ENCODE assay signal across 8 cellular contexts in genomic region chr9:137000177-137000930, GRCh38. TPM values are rescaled to one million over a fixed set of nuclear protein-coding genes. Genes with fewer than 3 reads are reported as not detected.
DNase-seq lines count a peak whose midpoint lies in the region; ATAC-seq, FAIRE-seq and TF ChIP-seq lines count a peak whose summit lies in the region.

No MANE protein-coding gene starts in this region.

- no peaks in the 10 kb centered on the region for H3K27me3 ChIP-seq in keratinocyte (ENCODE audit: control insufficient read depth, extremely low read depth, insufficient read depth, low read length)

- no peaks in the 10 kb centered on the region for H3K36me3 ChIP-seq in keratinocyte (ENCODE audit: control insufficient read depth in 2 of 2, extremely low read depth in 1 of 2, insufficient read depth in 2 of 2, low read length in 2 of 2)

- dilution Hi-C loops in keratinocyte (cut with MboI; ENCODE audit: extremely low pct_ligation_motif_present, low sequenced_read_pairs): no loop called here

- no peak for TF ChIP-seq CTCF in keratinocyte (optimal IDR thresholded peaks at IDR 0.05 in 1 of 3, IDR thresholded peaks at IDR 0.05 in 1 of 3, conservative IDR thresholded peaks at IDR 0.05 in 1 of 3; ENCODE audit: extremely low read depth in 1 of 3, insufficient read depth in 2 of 3, low read length in 3 of 3)

- no peaks in the 10 kb centered on the region for H3K9me3 Mint-ChIP-seq in activated T-cell treated with anti-CD3 and anti-CD28 coated beads, Interleukin-2, amount 50 U/mL, for 24 hours

- H3K4me3 ChIP-seq in keratinocyte (ENCODE audit: control insufficient read depth in 2 of 3, extremely low read depth in 1 of 3, insufficient read depth in 2 of 3, low read depth in 1 of 3, low read length in 3 of 3): no peak overlapping the region

- peaks cover 38% of the 10 kb centered on the region for H3K4me1 Mint-ChIP-seq in activated T-cell treated with anti-CD3 and anti-CD28 coated beads, Interleukin-2, amount 50 U/mL, for 24 hours (ENCODE audit: low read depth)

- no peak overlapping the region for H3K9ac ChIP-seq in keratinocyte (ENCODE audit: control insufficient read depth, extremely low read depth, insufficient read depth, low read length)

- peaks cover 9% of the 10 kb centered on the region for H3K27me3 Mint-ChIP-seq in activated T-cell treated with anti-CD3 and anti-CD28 coated beads, Interleukin-2, amount 50 U/mL, for 24 hours

- H3K4me1 ChIP-seq in keratinocyte (ENCODE audit: control insufficient read depth, extremely low read depth, insufficient read depth, low read length): peaks cover 25% of the 10 kb centered on the region

- H3K36me3 Mint-ChIP-seq in activated T-cell treated with anti-CD3 and anti-CD28 coated beads, Interleukin-2, amount 50 U/mL, for 24 hours (ENCODE audit: low read depth): no peaks in the 10 kb centered on the region

- H4K20me1 ChIP-seq in keratinocyte (ENCODE audit: control insufficient read depth, extremely low read depth, insufficient read depth, low read length): no peaks in the 10 kb centered on the region

- no peaks in the 10 kb centered on the region for H3K79me2 ChIP-seq in keratinocyte (ENCODE audit: control insufficient read depth, insufficient read depth, low read length)

- peak overlapping the region; percentile 69 for H3K27ac Mint-ChIP-seq in activated T-cell treated with anti-CD3 and anti-CD28 coated beads, Interleukin-2, amount 50 U/mL, for 24 hours

- H3K27ac ChIP-seq in keratinocyte (ENCODE audit: control insufficient read depth, insufficient read depth, low read length): no peak overlapping the region

- DNase-seq in activated T-cell treated with anti-CD3 and anti-CD28 coated beads, Interleukin-2, amount 50 U/mL, for 24 hours: no peak
- DNase-seq in activated T-cell treated with anti-CD3 and anti-CD28 coated beads for 4 hours: no peak
- DNase-seq in SIG-M5 (lab: John Stamatoyannopoulos, UW): peak; percentile 71
- no peak for DNase-seq in keratinocyte (ENCODE audit: low read depth, low spot score)
- DNase-seq in NCI-H2227 treated with DMSO at 0.1 percent for 48 hours (lab: John Stamatoyannopoulos, UW): no peak
- DNase-seq in NCI-H446 treated with DMSO at 0.1 percent for 48 hours (lab: John Stamatoyannopoulos, UW): no peak

- no peaks in the 10 kb centered on the region for H3K9me3 ChIP-seq in keratinocyte (ENCODE audit: control insufficient read depth, low read depth, low read length)

- peak overlapping the region; percentile 48 for H3K4me2 ChIP-seq in keratinocyte (ENCODE audit: control insufficient read depth, extremely low read depth, insufficient read depth, low read depth, low read length)

- peak overlapping the region; percentile 38 for H3K4me3 Mint-ChIP-seq in activated T-cell treated with anti-CD3 and anti-CD28 coated beads, Interleukin-2, amount 50 U/mL, for 24 hours

- no peak for FAIRE-seq in keratinocyte (lab: Jason Lieb, UNC)

- peak; percentile 69 for ATAC-seq in HG02885 (IDR thresholded peaks at IDR 0.05; ENCODE audit: poor library complexity, unreplicated experiment)
- no peak for ATAC-seq in HG02588 (IDR thresholded peaks at IDR 0.05; ENCODE audit: unreplicated experiment)

- no peak overlapping the region for H2AFZ ChIP-seq in keratinocyte (ENCODE audit: control insufficient read depth, low read length)

- no peaks in the 10 kb centered on the region for H3K9me1 ChIP-seq in keratinocyte (ENCODE audit: control insufficient read depth, extremely low read depth, insufficient read depth, low read length)

RNA-seq across cellular contexts. Expression of gene CLIC3, which starts 4.0 kb away (rescaled TPM):
- polyA plus RNA-seq in keratinocyte: 5.5 to 36.0 TPM (median 9.4 TPM) in 3 replicates
- 24.5 TPM for polyA plus RNA-seq in keratinocyte (2011; ENCODE audit: low read depth)
- 11.0 and 44.2 TPM in 2 replicates for polyA plus RNA-seq in keratinocyte (2011; cell fraction: cytosol; rRNA removed)
- 12.5 and 21.9 TPM in 2 replicates for polyA plus RNA-seq in keratinocyte (2011; cell fraction: nucleus; rRNA removed)
- polyA plus RNA-seq in keratinocyte (2012; ENCODE audit: low replicate concordance): 19.4 and 127 TPM in 2 replicates
- polyA minus RNA-seq in keratinocyte: 1.1 to 5.3 TPM (median 2.4 TPM) in 3 replicates
- 22.4 TPM for polyA minus RNA-seq in keratinocyte (2011; cell fraction: cytosol; rRNA and poly(A)+ RNA removed)
- 4.2 and 7.2 TPM in 2 replicates for polyA minus RNA-seq in keratinocyte (2011; cell fraction: nucleus; rRNA and poly(A)+ RNA removed)

RNA-seq across cellular contexts. Expression of gene PAXX, which starts 8.1 kb away (rescaled TPM):
- 11.2 to 14.6 TPM (median 13.6 TPM) in 3 replicates for polyA plus RNA-seq in keratinocyte
- polyA plus RNA-seq in keratinocyte (2011; ENCODE audit: low read depth): 7.8 TPM
- 3.6 and 10.1 TPM in 2 replicates for polyA plus RNA-seq in keratinocyte (2011; cell fraction: cytosol; rRNA removed)
- 25.9 and 35.5 TPM in 2 replicates for polyA plus RNA-seq in keratinocyte (2011; cell fraction: nucleus; rRNA removed)
- 11.3 and 18.4 TPM in 2 replicates for polyA plus RNA-seq in keratinocyte (2012; ENCODE audit: low replicate concordance)
- 1.1 to 2.7 TPM (median 1.6 TPM) in 3 replicates for polyA minus RNA-seq in keratinocyte
- polyA minus RNA-seq in keratinocyte (2011; cell fraction: cytosol; rRNA and poly(A)+ RNA removed): 13.0 TPM
- 3.3 and 4.0 TPM in 2 replicates for polyA minus RNA-seq in keratinocyte (2011; cell fraction: nucleus; rRNA and poly(A)+ RNA removed)

RNA-seq across cellular contexts. Expression of gene LCNL1, which starts 17.6 kb away (rescaled TPM):
- not detected in 3 replicates for polyA plus RNA-seq in keratinocyte
- not detected for polyA plus RNA-seq in keratinocyte (2011; ENCODE audit: low read depth)
- polyA plus RNA-seq in keratinocyte (2011; cell fraction: cytosol; rRNA removed): not detected in 2 replicates
- polyA plus RNA-seq in keratinocyte (2011; cell fraction: nucleus; rRNA removed): not detected in 2 replicates
- not detected in 2 replicates for polyA plus RNA-seq in keratinocyte (2012; ENCODE audit: low replicate concordance)
- not detected in 3 replicates for polyA minus RNA-seq in keratinocyte
- not detected for polyA minus RNA-seq in keratinocyte (2011; cell fraction: cytosol; rRNA and poly(A)+ RNA removed)
- polyA minus RNA-seq in keratinocyte (2011; cell fraction: nucleus; rRNA and poly(A)+ RNA removed): not detected in 2 replicates

RNA-seq across cellular contexts. Expression of gene PTGDS, which starts 23.1 kb away (rescaled TPM):
- not detected in 3 replicates for polyA plus RNA-seq in keratinocyte
- not detected for polyA plus RNA-seq in keratinocyte (2011; ENCODE audit: low read depth)
- polyA plus RNA-seq in keratinocyte (2011; cell fraction: cytosol; rRNA removed): not detected in 2 replicates
- polyA plus RNA-seq in keratinocyte (2011; cell fraction: nucleus; rRNA removed): not detected in 2 replicates
- 0.39 TPM in 1 of 2 replicates, not detected in the other for polyA plus RNA-seq in keratinocyte (2012; ENCODE audit: low replicate concordance)
- polyA minus RNA-seq in keratinocyte: not detected in 3 replicates
- polyA minus RNA-seq in keratinocyte (2011; cell fraction: cytosol; rRNA and poly(A)+ RNA removed): not detected
- not detected in 2 replicates for polyA minus RNA-seq in keratinocyte (2011; cell fraction: nucleus; rRNA and poly(A)+ RNA removed)

RNA-seq across cellular contexts. Expression of gene ABCA2, which starts 27.7 kb away (rescaled TPM):
- polyA plus RNA-seq in keratinocyte: 1.3 to 4.2 TPM (median 1.4 TPM) in 3 replicates
- 16.1 TPM for polyA plus RNA-seq in keratinocyte (2011; ENCODE audit: low read depth)
- polyA plus RNA-seq in keratinocyte (2011; cell fraction: cytosol; rRNA removed): 1.1 and 2.1 TPM in 2 replicates
- 13.2 and 21.6 TPM in 2 replicates for polyA plus RNA-seq in keratinocyte (2011; cell fraction: nucleus; rRNA removed)
- 3.5 and 8.9 TPM in 2 replicates for polyA plus RNA-seq in keratinocyte (2012; ENCODE audit: low replicate concordance)
- polyA minus RNA-seq in keratinocyte: 3.2 to 16.3 TPM (median 4.1 TPM) in 3 replicates
- polyA minus RNA-seq in keratinocyte (2011; cell fraction: cytosol; rRNA and poly(A)+ RNA removed): 13.2 TPM
- polyA minus RNA-seq in keratinocyte (2011; cell fraction: nucleus; rRNA and poly(A)+ RNA removed): 12.9 and 16.3 TPM in 2 replicates
